ENCODE assay signal across 25 cellular contexts in genomic region chr9:123942542-123942941, GRCh38. TPM values are rescaled to one million over a fixed set of nuclear protein-coding genes. Genes with fewer than 3 reads are reported as not detected.
DNase-seq lines count a peak whose midpoint lies in the region; ATAC-seq, FAIRE-seq and TF ChIP-seq lines count a peak whose summit lies in the region.
"Had no signal": no experiment of that assay in that cellular context is flagged by ENCODE, and none has a peak within 500 bp of the region (broad histone marks: within the 10 kb centered on the region; RNA-seq: fewer than 3 reads in every experiment).

No MANE protein-coding gene starts in this region.

- H3K79me1 ChIP-seq in H1 (ENCODE audit: low read depth, low read length): no peaks in the 10 kb centered on the region

- FAIRE-seq in H1 (lab: Jason Lieb, UNC): no peak
- FAIRE-seq: GM18507 had no signal

- no peak overlapping the region for H2BK12ac ChIP-seq in H1 (ENCODE audit: low read depth, low read length)

- 77% methylated on average over 10 of the region's 10 CpGs for WGBS in right cardiac atrium
- whole genome bisulfite sequencing in H1 (ENCODE audit: extremely low coverage in 1 of 2, insufficient coverage in 1 of 2, insufficient read length in 1 of 2, insufficient replicate concordance in 2 of 2, low coverage in 1 of 2, low lambda C conversion rate in 2 of 2, missing lambda C conversion rate in 1 of 2), 2 experiments: 97% methylated on average over 10 of the region's 10 CpGs; no CpG with 5 or more reads in 1 of the 2 experiments
- 67 to 81% (median 75%) methylated on average over 10 of the region's 10 CpGs for WGBS in stomach, 5 donors

- no peak overlapping the region for H2BK15ac ChIP-seq in H1 (ENCODE audit: low read length)

- H3K27ac ChIP-seq in right cardiac atrium (ENCODE audit: low read length): no peak overlapping the region
- H3K27ac ChIP-seq in left ventricle myocardium inferior (replicated peaks): no peak overlapping the region
- no peak overlapping the region for H3K27ac ChIP-seq in H1 (ENCODE audit: low read depth, low read length)
- H3K27ac ChIP-seq in stomach: no peak overlapping the region
- H3K27ac ChIP-seq in effector memory CD4-positive, alpha-beta T cell (ENCODE audit: insufficient read depth, low read length, poor library complexity, severe bottlenecking): no peak overlapping the region
- H3K27ac ChIP-seq: GM23248, KMS-11, SJSA1 had no signal

- H4K8ac ChIP-seq in H1 (ENCODE audit: extremely low read depth, insufficient read depth, low read length): no peak overlapping the region

- H2AFZ ChIP-seq in H1 (ENCODE audit: low read length): no peak overlapping the region
- H2AFZ ChIP-seq: GM23248 had no signal

- DNase-seq in right cardiac atrium (peak in 2 of 3 donors; percentile 22 to 61), left ventricle myocardium inferior (no peak), H1 (ENCODE audit: low read depth in 1 of 2, low spot score in 2 of 2) (no peak), mucosa of gallbladder (ENCODE audit: low spot score) (peak; percentile 81), stomach (peak; percentile 29), NCI-H1930 (lab: John Stamatoyannopoulos, UW) (no peak), SIG-M5 treated with dmso at 0.1 percent for 504 hours (lab: John Stamatoyannopoulos, UW; ENCODE audit: unreplicated experiment) (no peak)
- DNase-seq in effector memory CD4-positive, alpha-beta T cell: no peak
- DNase-seq: AML-193; C1 segment of cervical spinal cord; CD4-positive, alpha-beta memory T cell; COR-L47; DMS53; GM23248; HFFc6; MM.1S; NCI-H1417; NCI-H1694; NCI-H2081 treated with DMSO at 0.1 percent for 48 hours; NCI-H524; NCI-H748 treated with DMSO at 0.1 percent for 48 hours had no signal

- H3K27me3 ChIP-seq in right cardiac atrium (ENCODE audit: control insufficient read depth, insufficient read depth) (peaks cover 2% of the 10 kb centered on the region), left ventricle myocardium inferior (ENCODE audit: low read depth) (peaks cover 4% of the 10 kb centered on the region), H1 (replicated peaks in 1 of 4; ENCODE audit: control insufficient read depth in 3 of 4, extremely low read depth in 1 of 4, insufficient read depth in 3 of 4, low read length in 3 of 4) (no peaks in the 10 kb centered on the region), stomach (peaks cover 0 to 17% (median 0%) of the 10 kb centered on the region in 3 donors)
- H3K27me3 ChIP-seq in effector memory CD4-positive, alpha-beta T cell (replicated peaks; ENCODE audit: control insufficient read depth, insufficient read depth, low read length, poor library complexity, severe bottlenecking): no peaks in the 10 kb centered on the region
- H3K27me3 ChIP-seq: SJSA1 had no signal

- H3K4me3 ChIP-seq in right cardiac atrium (ENCODE audit: low read length) (no peak overlapping the region), left ventricle myocardium inferior (no peak overlapping the region), H1 (ENCODE audit: extremely low read depth in 1 of 4, insufficient read depth in 2 of 4, low read depth in 3 of 4, low read length in 4 of 4) (no peak overlapping the region), stomach (no peak overlapping the region)
- no peak overlapping the region for H3K4me3 ChIP-seq in effector memory CD4-positive, alpha-beta T cell (ENCODE audit: insufficient read depth, low read depth, low read length, poor library complexity, severe bottlenecking)
- H3K4me3 ChIP-seq: GM23248, HAP-1, SJSA1 had no signal

- H3K9me3 ChIP-seq in right cardiac atrium (ENCODE audit: control insufficient read depth, low read length) (no peaks in the 10 kb centered on the region), left ventricle myocardium inferior (replicated peaks) (no peaks in the 10 kb centered on the region), H1 (ENCODE audit: insufficient read depth in 2 of 2, low read depth in 1 of 2, low read length in 1 of 2) (no peaks in the 10 kb centered on the region), stomach (no peaks in the 10 kb centered on the region)
- no peaks in the 10 kb centered on the region for H3K9me3 ChIP-seq in effector memory CD4-positive, alpha-beta T cell (ENCODE audit: control insufficient read depth, low read length)
- H3K9me3 ChIP-seq: HAP-1, SJSA1 had no signal

- no peak for TF ChIP-seq POLR2A in H1 (IDR thresholded peaks at IDR 0.05; ENCODE audit: control extremely low read depth in 1 of 2, low read depth in 2 of 2, low read length in 2 of 2)
- no peak for TF ChIP-seq POLR2A in stomach (IDR thresholded peaks at IDR 0.05)

- no peak overlapping the region for H3K4ac ChIP-seq in H1 (replicated peaks; ENCODE audit: insufficient read length, low read depth, low read length)

- peak in 1 of 2 donors; percentile 29 for ATAC-seq in right cardiac atrium

- H4K5ac ChIP-seq in H1 (ENCODE audit: insufficient read length, low read depth, low read length): no peak overlapping the region

- no peaks in the 10 kb centered on the region for H3K79me2 ChIP-seq in H1 (ENCODE audit: control insufficient read depth in 1 of 2, insufficient read depth in 2 of 2, low read length in 2 of 2)

- intact Hi-C loops in right cardiac atrium (cut with DNase I): no loop called here
- intact Hi-C loops in left ventricle myocardium inferior (cut with micrococcal nuclease): no loop called here
- intact Hi-C loops in stomach (cut with DNase I; ENCODE audit: low total_unique reads): no loop called here

- POLR2A ChIA-PET in H1 (lab: Charles Lee; ENCODE audit: partially characterized antibody): interaction anchor here (0.6 to 1.0 kb wide), 2 partner anchors 8 to 108 kb away, joined by 3 read pairs; no protein-coding TSS in a partner anchor

- H4K20me1 ChIP-seq in H1 (replicated peaks in 1 of 2; ENCODE audit: control insufficient read depth in 1 of 2, insufficient read depth in 2 of 2, low read length in 2 of 2): no peaks in the 10 kb centered on the region

- H3K4me2 ChIP-seq in H1 (ENCODE audit: insufficient read depth in 1 of 2, low read depth in 2 of 2, low read length in 2 of 2): no peak overlapping the region
- H3K4me2 ChIP-seq: KMS-11 had no signal

- no peak overlapping the region for H2AK5ac ChIP-seq in H1 (ENCODE audit: low read depth, low read length)

- no peak overlapping the region for H3K23ac ChIP-seq in H1 (ENCODE audit: insufficient read length)

- no peak for TF ChIP-seq RAD21 in H1 (IDR thresholded peaks at IDR 0.05 in 1 of 2, conservative IDR thresholded peaks at IDR 0.05 in 1 of 2; ENCODE audit: low read depth in 2 of 2, low read length in 2 of 2)

- CTCF ChIA-PET in H1 (lab: Charles Lee; ENCODE audit: partially characterized antibody): interaction anchor here (0.5 to 1.4 kb wide), 4 partner anchors 12 to 542 kb away, joined by 3 to 4 read pairs (median 4); no protein-coding TSS in a partner anchor

- TF ChIP-seq CTCF in left ventricle myocardium inferior (IDR thresholded peaks at IDR 0.05; ENCODE audit: borderline replicate concordance) (no peak), H1 (IDR thresholded peaks at IDR 0.05; ENCODE audit: control extremely low read depth in 1 of 3, insufficient read depth in 1 of 3, low read depth in 1 of 3, low read length in 3 of 3) (no peak), stomach (IDR thresholded peaks at IDR 0.05) (no peak)

- H3K36me3 ChIP-seq in left ventricle myocardium inferior: no peaks in the 10 kb centered on the region
- H3K36me3 ChIP-seq in H1 (ENCODE audit: control insufficient read depth in 2 of 4, insufficient read depth in 4 of 4, low read length in 3 of 4): no peaks in the 10 kb centered on the region
- H3K36me3 ChIP-seq in stomach: no peaks in the 10 kb centered on the region
- H3K36me3 ChIP-seq in effector memory CD4-positive, alpha-beta T cell (ENCODE audit: control insufficient read depth, insufficient read depth, low read length): no peaks in the 10 kb centered on the region
- H3K36me3 ChIP-seq: HAP-1, SJSA1 had no signal

- no peak overlapping the region for H4K91ac ChIP-seq in H1 (replicated peaks; ENCODE audit: insufficient read length, low read length)

- no peak overlapping the region; a peak in 1 of 7 replicates for H3K9ac ChIP-seq in H1 (replicated peaks in 1 of 4; ENCODE audit: extremely low read depth in 1 of 4, low read depth in 3 of 4, low read length in 3 of 4)
- H3K9ac ChIP-seq: GM23248, KMS-11 had no signal

- H2BK20ac ChIP-seq in H1 (ENCODE audit: low read length): no peak overlapping the region

- H3K18ac ChIP-seq in H1 (ENCODE audit: extremely low read depth, low read length): no peak overlapping the region

- peak overlapping the region; percentile 30; the same call in 1 of the 2 replicates for H2BK5ac ChIP-seq in H1 (ENCODE audit: low read depth, low read length)

- H3K14ac ChIP-seq in H1 (ENCODE audit: insufficient read length): no peak overlapping the region

- no peaks in the 10 kb centered on the region for H3K4me1 ChIP-seq in right cardiac atrium (ENCODE audit: control insufficient read depth, insufficient read depth, low read length)
- no peaks in the 10 kb centered on the region for H3K4me1 ChIP-seq in left ventricle myocardium inferior
- H3K4me1 ChIP-seq in H1 (replicated peaks in 1 of 4; ENCODE audit: control insufficient read depth in 3 of 4, insufficient read depth in 4 of 4, low read length in 3 of 4): no peaks in the 10 kb centered on the region
- H3K4me1 ChIP-seq in stomach: no peaks in the 10 kb centered on the region
- H3K4me1 ChIP-seq in effector memory CD4-positive, alpha-beta T cell (ENCODE audit: control insufficient read depth, insufficient read depth, low read length, poor library complexity, severe bottlenecking): no peaks in the 10 kb centered on the region
- H3K4me1 ChIP-seq: HAP-1, SJSA1 had no signal

- no peak for TF ChIP-seq EP300 in H1 (IDR thresholded peaks at IDR 0.05; ENCODE audit: borderline replicate concordance in 1 of 2, low read depth in 2 of 2, low read length in 2 of 2)
- no peak for TF ChIP-seq EP300 in stomach (IDR thresholded peaks at IDR 0.05)

- H3K56ac ChIP-seq in H1 (replicated peaks; ENCODE audit: insufficient read length, low read depth, low read length): no peak overlapping the region

- no peak overlapping the region for H2BK120ac ChIP-seq in H1 (replicated peaks; ENCODE audit: low read depth, low read length)

- H3K23me2 ChIP-seq in H1 (ENCODE audit: low read depth, low read length): no peaks in the 10 kb centered on the region

RNA-seq across cellular contexts. Expression of gene DENND1A, which starts 12.6 kb away (rescaled TPM):
- total RNA-seq in right cardiac atrium: 10 to 100 TPM; 16.9 to 19.3 (median 17.6) TPM
- polyA plus RNA-seq in right cardiac atrium: 11.4 TPM
- 12.2 TPM for total RNA-seq in left ventricle myocardium inferior
- 26.2 and 26.4 TPM in 2 replicates for total RNA-seq in H1 (2021; fragmentation: NEBNext Ultra II Directional; extraction: Animal tissue kit (Norgen Biotek cat#: 25700))
- polyA plus RNA-seq in H1 (2011; rRNA removed): 24.1 and 33.9 TPM in 2 replicates
- polyA plus RNA-seq in H1 (2011; cell fraction: cytosol; rRNA removed): 18.7 TPM
- 61.5 TPM for polyA plus RNA-seq in H1 (2011; cell fraction: nucleus; rRNA removed)
- 21.8 to 25.4 TPM (median 24.1 TPM) in 4 replicates for polyA plus RNA-seq in H1 (2012, experiment 1 of 2)
- 18.2 TPM for polyA plus RNA-seq in H1 (2012, experiment 2 of 2)
- 16.0 TPM for polyA plus RNA-seq in H1 (2013, experiment 1 of 2)
- polyA plus RNA-seq in H1 (2013, experiment 2 of 2): 16.8 TPM
- polyA minus RNA-seq in H1 (2011; rRNA and poly(A)+ RNA removed): 74.1 and 91.8 TPM in 2 replicates
- polyA minus RNA-seq in H1 (2011; cell fraction: cytosol; rRNA and poly(A)+ RNA removed): 30.5 TPM
- 81.2 TPM for polyA minus RNA-seq in H1 (2011; cell fraction: nucleus; rRNA and poly(A)+ RNA removed)
- total RNA-seq in mucosa of gallbladder: 26.3 TPM
- 100 to 1,000 TPM in 1 of 5 donors, 10 to 100 TPM in 4; 20.0 to 109 (median 30.9) TPM for total RNA-seq in stomach
- 1 to 10 TPM; 4.4 to 8.7 (median 6.6) TPM for polyA plus RNA-seq in stomach

Comparison
In these comparisons a context has a peak if more than half of its experiments do, and no peak if none do; other contexts are left out.
1. DNase-seq: peak in right cardiac atrium (2 of 3), mucosa of gallbladder (single experiment) and stomach (single experiment); none in left ventricle myocardium inferior (single experiment), H1 (0 of 2), NCI-H1930 (0 of 2), SIG-M5 treated with dmso at 0.1 percent for 504 hours (single experiment) and effector memory CD4-positive, alpha-beta T cell (0 of 3).